1 cellular context compared by ENCODE assay signal in the genomic region with DNA sequence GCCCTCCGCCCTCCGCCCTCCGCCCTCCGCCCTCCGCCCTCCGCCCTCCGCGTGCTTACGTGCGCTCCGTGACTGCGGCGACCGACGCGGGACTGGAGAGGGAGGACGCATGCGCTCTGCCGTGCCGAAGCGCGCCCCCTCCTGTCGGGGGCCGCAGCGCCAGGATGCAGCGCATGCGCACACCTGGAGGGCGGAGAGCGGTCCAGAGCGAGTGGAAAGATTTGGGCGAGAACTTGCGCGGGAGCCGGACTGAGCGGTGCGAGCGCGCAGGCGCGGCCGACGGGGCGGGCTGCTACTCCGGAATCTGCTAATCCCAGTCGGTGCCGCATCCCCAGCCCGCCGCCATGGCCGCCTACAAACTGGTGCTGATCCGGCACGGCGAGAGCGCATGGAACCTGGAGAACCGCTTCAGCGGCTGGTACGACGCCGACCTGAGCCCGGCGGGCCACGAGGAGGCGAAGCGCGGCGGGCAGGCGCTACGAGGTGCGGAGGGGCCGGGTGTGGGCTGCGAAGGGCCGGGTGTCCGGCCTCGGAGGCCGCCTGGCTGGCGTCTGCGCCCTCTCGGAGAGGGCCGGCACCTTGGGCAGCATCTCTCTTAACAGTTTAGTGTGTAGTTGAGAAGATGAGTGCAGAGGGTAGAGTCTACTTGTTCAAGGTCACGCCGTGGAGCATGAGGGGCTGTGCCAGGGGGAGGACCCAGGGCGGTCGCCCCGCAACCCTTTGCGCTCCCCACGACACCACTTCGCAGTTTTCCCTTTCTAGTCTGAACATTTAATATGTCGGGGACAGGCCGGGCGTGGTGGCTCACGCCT.
TF ChIP-seq lines count a peak whose summit lies in the region.

Gene PGAM1, plus strand, starts transcription at position 228 of the 812 bp plus-strand sequence. Its CDS starts 117 bp downstream, at position 345.

TF ChIP-seq in K562, 482 proteins besides CTCF, POLR2A, EP300 and RAD21 (continued from another document and continues in another):
- TF ChIP-seq, protein P1, sequence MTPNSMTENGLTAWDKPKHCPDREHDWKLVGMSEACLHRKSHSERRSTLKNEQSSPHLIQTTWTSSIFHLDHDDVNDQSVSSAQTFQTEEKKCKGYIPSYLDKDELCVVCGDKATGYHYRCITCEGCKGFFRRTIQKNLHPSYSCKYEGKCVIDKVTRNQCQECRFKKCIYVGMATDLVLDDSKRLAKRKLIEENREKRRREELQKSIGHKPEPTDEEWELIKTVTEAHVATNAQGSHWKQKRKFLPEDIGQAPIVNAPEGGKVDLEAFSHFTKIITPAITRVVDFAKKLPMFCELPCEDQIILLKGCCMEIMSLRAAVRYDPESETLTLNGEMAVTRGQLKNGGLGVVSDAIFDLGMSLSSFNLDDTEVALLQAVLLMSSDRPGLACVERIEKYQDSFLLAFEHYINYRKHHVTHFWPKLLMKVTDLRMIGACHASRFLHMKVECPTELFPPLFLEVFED (CRISPR knock-in tag; conservative IDR thresholded peaks at IDR 0.05) = no peak
- TF ChIP-seq, protein P2, sequence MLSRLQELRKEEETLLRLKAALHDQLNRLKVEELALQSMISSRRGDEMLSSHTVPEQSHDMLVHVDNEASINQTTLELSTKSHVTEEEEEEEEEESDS (CRISPR knock-in tag; IDR thresholded peaks at IDR 0.05) = no peak
- TF ChIP-seq GABPB1 (CRISPR knock-in tag; IDR thresholded peaks at IDR 0.05) = peak; percentile 59; the same call in 1 of the 2 replicates
- TF ChIP-seq RBBP5 (IDR thresholded peaks at IDR 0.05; ENCODE audit: borderline replicate concordance, insufficient read depth, low read length, poor library complexity, severe bottlenecking) = peak; percentile 56
- no peak for TF ChIP-seq ZBTB34 (CRISPR knock-in tag; IDR thresholded peaks at IDR 0.05)
- TF ChIP-seq FOXK2 (conservative IDR thresholded peaks at IDR 0.05 in 1 of 2, IDR thresholded peaks at IDR 0.05 in 1 of 2; ENCODE audit: low read depth in 2 of 2) = no peak
- TF ChIP-seq, protein P3, sequence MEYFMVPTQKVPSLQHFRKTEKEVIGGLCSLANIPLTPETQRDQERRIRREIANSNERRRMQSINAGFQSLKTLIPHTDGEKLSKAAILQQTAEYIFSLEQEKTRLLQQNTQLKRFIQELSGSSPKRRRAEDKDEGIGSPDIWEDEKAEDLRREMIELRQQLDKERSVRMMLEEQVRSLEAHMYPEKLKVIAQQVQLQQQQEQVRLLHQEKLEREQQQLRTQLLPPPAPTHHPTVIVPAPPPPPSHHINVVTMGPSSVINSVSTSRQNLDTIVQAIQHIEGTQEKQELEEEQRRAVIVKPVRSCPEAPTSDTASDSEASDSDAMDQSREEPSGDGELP (CRISPR knock-in tag; IDR thresholded peaks at IDR 0.05; ENCODE audit: borderline replicate concordance) = peak; percentile 65
- 0 out of 2 replicates have a peak, but pooled peaks have one; percentile 41 for TF ChIP-seq ARID4B (CRISPR knock-in tag; IDR thresholded peaks at IDR 0.05)
- TF ChIP-seq VEZF1 (CRISPR knock-in tag; IDR thresholded peaks at IDR 0.05) = peak; percentile 79
- no peak for TF ChIP-seq ETS2 (tag; IDR thresholded peaks at IDR 0.05; ENCODE audit: borderline replicate concordance, poor library complexity, severe bottlenecking)
- TF ChIP-seq MBD2 (IDR thresholded peaks at IDR 0.05; ENCODE audit: borderline replicate concordance, low read depth) = no peak
- no peak for TF ChIP-seq ZNF830 (CRISPR knock-in tag; IDR thresholded peaks at IDR 0.05)
- TF ChIP-seq ZBTB49 (CRISPR knock-in tag; IDR thresholded peaks at IDR 0.05; ENCODE audit: borderline replicate concordance) = no peak
- 0 out of 2 replicates have a peak, but pooled peaks have one; percentile 45 for TF ChIP-seq ZNF212 (CRISPR knock-in tag; IDR thresholded peaks at IDR 0.05)
- TF ChIP-seq FUS (optimal IDR thresholded peaks at IDR 0.05; ENCODE audit: low read depth, low read length) = no peak
- TF ChIP-seq EP400 (IDR thresholded peaks at IDR 0.05) = peak; percentile 59; the same call in 1 of the 2 replicates
- TF ChIP-seq ZNF431 (CRISPR knock-in tag; IDR thresholded peaks at IDR 0.05) = 0 out of 2 replicates have a peak, but pooled peaks have one; percentile 61
- TF ChIP-seq CREM (IDR thresholded peaks at IDR 0.05; ENCODE audit: low read depth) = peak; percentile 79
- TF ChIP-seq CREBBP (IDR thresholded peaks at IDR 0.05; ENCODE audit: low read depth, low read length) = no peak
- TF ChIP-seq DMBX1 (CRISPR knock-in tag; IDR thresholded peaks at IDR 0.05; ENCODE audit: borderline replicate concordance) = no peak
- no peak; the same call in 1 of the 2 replicates for TF ChIP-seq TCF3 (CRISPR knock-in tag; IDR thresholded peaks at IDR 0.05)
- no peak for TF ChIP-seq BMI1 (IDR thresholded peaks at IDR 0.05; ENCODE audit: low read length)
- TF ChIP-seq RNF2 (IDR thresholded peaks at IDR 0.05) = no peak
- TF ChIP-seq CHD2 (IDR thresholded peaks at IDR 0.05; ENCODE audit: low read depth, low read length) = peak; percentile 30; the same call in 1 of the 2 replicates
- no peak for TF ChIP-seq ZNF165 (CRISPR knock-in tag; IDR thresholded peaks at IDR 0.05; ENCODE audit: borderline replicate concordance)
- TF ChIP-seq, protein P4, sequence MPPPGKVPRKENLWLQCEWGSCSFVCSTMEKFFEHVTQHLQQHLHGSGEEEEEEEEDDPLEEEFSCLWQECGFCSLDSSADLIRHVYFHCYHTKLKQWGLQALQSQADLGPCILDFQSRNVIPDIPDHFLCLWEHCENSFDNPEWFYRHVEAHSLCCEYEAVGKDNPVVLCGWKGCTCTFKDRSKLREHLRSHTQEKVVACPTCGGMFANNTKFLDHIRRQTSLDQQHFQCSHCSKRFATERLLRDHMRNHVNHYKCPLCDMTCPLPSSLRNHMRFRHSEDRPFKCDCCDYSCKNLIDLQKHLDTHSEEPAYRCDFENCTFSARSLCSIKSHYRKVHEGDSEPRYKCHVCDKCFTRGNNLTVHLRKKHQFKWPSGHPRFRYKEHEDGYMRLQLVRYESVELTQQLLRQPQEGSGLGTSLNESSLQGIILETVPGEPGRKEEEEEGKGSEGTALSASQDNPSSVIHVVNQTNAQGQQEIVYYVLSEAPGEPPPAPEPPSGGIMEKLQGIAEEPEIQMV (tag; conservative IDR thresholded peaks at IDR 0.05; ENCODE audit: low read depth) = no peak
- TF ChIP-seq ETV1 (tag; conservative IDR thresholded peaks at IDR 0.05; ENCODE audit: low read depth) = peak; percentile 32; the same call in 1 of the 2 replicates
- TF ChIP-seq, protein P5, sequence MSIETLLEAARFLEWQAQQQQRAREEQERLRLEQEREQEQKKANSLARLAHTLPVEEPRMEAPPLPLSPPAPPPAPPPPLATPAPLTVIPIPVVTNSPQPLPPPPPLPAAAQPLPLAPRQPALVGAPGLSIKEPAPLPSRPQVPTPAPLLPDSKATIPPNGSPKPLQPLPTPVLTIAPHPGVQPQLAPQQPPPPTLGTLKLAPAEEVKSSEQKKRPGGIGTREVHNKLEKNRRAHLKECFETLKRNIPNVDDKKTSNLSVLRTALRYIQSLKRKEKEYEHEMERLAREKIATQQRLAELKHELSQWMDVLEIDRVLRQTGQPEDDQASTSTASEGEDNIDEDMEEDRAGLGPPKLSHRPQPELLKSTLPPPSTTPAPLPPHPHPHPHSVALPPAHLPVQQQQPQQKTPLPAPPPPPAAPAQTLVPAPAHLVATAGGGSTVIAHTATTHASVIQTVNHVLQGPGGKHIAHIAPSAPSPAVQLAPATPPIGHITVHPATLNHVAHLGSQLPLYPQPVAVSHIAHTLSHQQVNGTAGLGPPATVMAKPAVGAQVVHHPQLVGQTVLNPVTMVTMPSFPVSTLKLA (conservative IDR thresholded peaks at IDR 0.05) = peak in 1 of 2 experiments; percentile 61; a peak in 1 of 4 replicates
- no peak for TF ChIP-seq CBX2 (IDR thresholded peaks at IDR 0.05; ENCODE audit: insufficient read depth, low read length, poor library complexity, severe bottlenecking)
- TF ChIP-seq SMARCC2 (IDR thresholded peaks at IDR 0.05; ENCODE audit: low read depth) = no peak
- TF ChIP-seq ZNF274 (IDR thresholded peaks at IDR 0.05; ENCODE audit: borderline replicate concordance, low read depth, low read length) = no peak
- no peak for TF ChIP-seq HNRNPK (IDR thresholded peaks at IDR 0.05; ENCODE audit: low read depth, low read length, poor library complexity, severe bottlenecking)
- TF ChIP-seq, protein P6, sequence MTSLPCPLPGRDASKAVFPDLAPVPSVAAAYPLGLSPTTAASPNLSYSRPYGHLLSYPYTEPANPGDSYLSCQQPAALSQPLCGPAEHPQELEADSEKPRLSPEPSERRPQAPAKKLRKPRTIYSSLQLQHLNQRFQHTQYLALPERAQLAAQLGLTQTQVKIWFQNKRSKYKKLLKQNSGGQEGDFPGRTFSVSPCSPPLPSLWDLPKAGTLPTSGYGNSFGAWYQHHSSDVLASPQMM (CRISPR knock-in tag; IDR thresholded peaks at IDR 0.05) = no peak
- no peak for TF ChIP-seq CBFB (CRISPR knock-in tag; IDR thresholded peaks at IDR 0.05)
- peak; percentile 53; the same call in 1 of the 2 replicates for TF ChIP-seq PHF8 (IDR thresholded peaks at IDR 0.05; ENCODE audit: borderline replicate concordance, low read length)
- TF ChIP-seq, protein P7, sequence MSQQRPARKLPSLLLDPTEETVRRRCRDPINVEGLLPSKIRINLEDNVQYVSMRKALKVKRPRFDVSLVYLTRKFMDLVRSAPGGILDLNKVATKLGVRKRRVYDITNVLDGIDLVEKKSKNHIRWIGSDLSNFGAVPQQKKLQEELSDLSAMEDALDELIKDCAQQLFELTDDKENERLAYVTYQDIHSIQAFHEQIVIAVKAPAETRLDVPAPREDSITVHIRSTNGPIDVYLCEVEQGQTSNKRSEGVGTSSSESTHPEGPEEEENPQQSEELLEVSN (IDR thresholded peaks at IDR 0.05; ENCODE audit: borderline replicate concordance in 1 of 2, extremely low read depth in 1 of 2, insufficient read depth in 1 of 2, insufficient read length in 1 of 2, low read depth in 1 of 2, low read length in 1 of 2, poor library complexity in 1 of 2, severe bottlenecking in 1 of 2) = peak; percentile 38 to 76
- no peak for TF ChIP-seq MTF1 (CRISPR knock-in tag; IDR thresholded peaks at IDR 0.05; ENCODE audit: borderline replicate concordance)
